ENCODE assay signal across 9 cellular contexts in the genomic region with DNA sequence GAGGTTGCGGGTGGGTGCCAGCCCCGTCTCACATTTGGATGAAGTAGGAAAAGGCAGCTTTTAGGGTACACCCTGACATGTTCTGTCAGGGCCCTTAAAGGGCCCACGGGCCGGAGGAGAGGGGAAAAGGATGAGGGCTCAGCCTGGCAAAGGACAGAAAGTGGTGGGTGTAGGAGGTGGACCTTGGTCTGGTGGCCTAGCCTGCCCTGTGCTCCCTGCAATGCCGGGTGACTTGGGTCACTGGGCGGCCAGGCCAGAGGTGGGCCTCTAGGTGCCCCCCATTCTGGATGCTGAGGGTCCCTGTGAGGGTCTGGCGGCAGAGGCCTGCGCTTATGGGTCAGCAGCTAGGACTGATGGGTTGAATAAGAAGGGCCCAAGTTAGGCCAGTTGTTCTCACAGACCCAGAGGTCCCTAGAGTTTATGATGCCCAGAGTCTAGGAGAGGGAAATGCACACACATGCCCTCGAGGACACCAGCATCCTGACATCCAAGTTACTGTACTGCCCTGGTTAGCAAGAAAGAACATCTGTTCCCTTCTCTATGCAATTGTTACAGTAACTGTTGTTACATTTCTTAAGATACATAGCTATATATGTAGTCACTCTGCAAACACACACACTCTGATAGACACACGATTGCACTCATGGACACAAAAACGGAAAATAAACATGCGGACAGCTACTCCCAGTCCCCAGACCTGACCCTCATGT. TPM values are rescaled to one million over a fixed set of nuclear protein-coding genes. Genes with fewer than 3 reads are reported as not detected.
DNase-seq lines count a peak whose midpoint lies in the region; ATAC-seq and TF ChIP-seq lines count a peak whose summit lies in the region.
"Had no signal": no experiment of that assay in that cellular context is flagged by ENCODE, and none has a peak within 500 bp of the region (broad histone marks: within the 10 kb centered on the region; RNA-seq: fewer than 3 reads in every experiment).

No MANE protein-coding gene starts in this region.

- peaks cover 6% of the 10 kb centered on the region for H3K9me3 Mint-ChIP-seq in nephron progenitor cell

- H3K9me3 ChIP-seq in MM.1S (replicated peaks; ENCODE audit: insufficient read depth, low read length) (no peaks in the 10 kb centered on the region), ectodermal cell (ENCODE audit: control insufficient read depth, low read length) (no peaks in the 10 kb centered on the region)

- no peak for DNase-seq in BJ (ENCODE audit: low read depth)
- DNase-seq in MM.1S = no peak
- no peak for DNase-seq in nephron progenitor cell
- no peak for DNase-seq in NCI-H1048 (lab: John Stamatoyannopoulos, UW)
- no peak for DNase-seq in superior temporal gyrus (ENCODE audit: extremely low spot score)
- DNase-seq in NCI-H2081 treated with DMSO at 0.1 percent for 48 hours (lab: John Stamatoyannopoulos, UW) = no peak
- DNase-seq: NK-92 treated with Interleukin-12 subunit alpha and Interleukin-12 subunit beta, amount 100 ng/mL, for 24 hours had no signal

- H3K79me2 ChIP-seq in MM.1S (ENCODE audit: low read length) = no peaks in the 10 kb centered on the region

- peak overlapping the region; percentile 99 for H3K4me3 Mint-ChIP-seq in nephron progenitor cell

- TF ChIP-seq CTCF in BJ (IDR thresholded peaks at IDR 0.05; ENCODE audit: insufficient read depth, low read depth, low read length) (no peak), MM.1S (IDR thresholded peaks at IDR 0.05; ENCODE audit: low read length) (no peak), nephron progenitor cell (IDR thresholded peaks at IDR 0.05) (no peak)

- H3K4me1 Mint-ChIP-seq in nephron progenitor cell = peaks cover 23% of the 10 kb centered on the region

- H2AFZ ChIP-seq in MM.1S (ENCODE audit: low read length) = peak overlapping the region; percentile 65

- H4K20me1 ChIP-seq in MM.1S (ENCODE audit: insufficient read depth, low read length) = no peaks in the 10 kb centered on the region

- H3K9ac ChIP-seq in MM.1S (ENCODE audit: low read length) = peak overlapping the region; percentile 66

- POLR2A ChIA-PET in BJ (lab: Charles Lee) = interaction anchor here (0.5 to 0.6 kb wide), 2 partner anchors 9 to 55 kb away, joined by 4 read pairs; no protein-coding TSS in a partner anchor

- ATAC-seq in HG03135 (IDR thresholded peaks at IDR 0.05; ENCODE audit: unreplicated experiment) = no peak

- no peaks in the 10 kb centered on the region for H3K9me2 ChIP-seq in MM.1S (replicated peaks; ENCODE audit: insufficient read depth, low read length)

- no peaks in the 10 kb centered on the region for H3K36me3 Mint-ChIP-seq in nephron progenitor cell (ENCODE audit: low read depth)

- WGBS in ectodermal cell, 2 experiments = 70 to 74% methylated on average over 12 of the region's 12 CpGs

- no peak overlapping the region for H3K27ac Mint-ChIP-seq in nephron progenitor cell

- CTCF ChIA-PET in BJ (lab: Yijun Ruan, JAX) = interaction anchor here (1.2 to 2.0 kb wide), 3 partner anchors 14 to 20 kb away, joined by 4 to 12 read pairs (median 7); no protein-coding TSS in a partner anchor

- peaks cover 57% of the 10 kb centered on the region for H3K27me3 Mint-ChIP-seq in nephron progenitor cell (ENCODE audit: low read depth, poor library complexity)

- H3K4me3 ChIP-seq in BJ (ENCODE audit: low read depth, low read length) (peak overlapping the region; percentile 74), MM.1S (ENCODE audit: low read length) (peak overlapping the region; percentile 95), ectodermal cell (ENCODE audit: insufficient read depth, low read depth, low read length) (peak overlapping the region; percentile 87)

- H3F3A ChIP-seq in MM.1S (ENCODE audit: insufficient read depth, low read length) = peaks cover 29% of the 10 kb centered on the region; the same call in 1 of the 2 replicates

- H3K27ac ChIP-seq in MM.1S (ENCODE audit: low read length) = peak overlapping the region; percentile 72; the same call in 1 of the 2 replicates
- no peak overlapping the region for H3K27ac ChIP-seq in ectodermal cell (ENCODE audit: insufficient read depth, low read depth, low read length, poor library complexity, severe bottlenecking)

- no peaks in the 10 kb centered on the region for H3K27me3 ChIP-seq in BJ (ENCODE audit: control insufficient read depth, insufficient read depth, low read length)
- no peaks in the 10 kb centered on the region for H3K27me3 ChIP-seq in MM.1S (replicated peaks; ENCODE audit: insufficient read depth, low read length)
- H3K27me3 ChIP-seq in ectodermal cell (ENCODE audit: control insufficient read depth, insufficient read depth, low read length, poor library complexity, severe bottlenecking) = peaks cover 27% of the 10 kb centered on the region

- H3K4me2 ChIP-seq in MM.1S (ENCODE audit: low read depth, low read length) = peak overlapping the region; percentile 80

- H3K36me3 ChIP-seq in BJ (ENCODE audit: control insufficient read depth, insufficient read depth, low read length) = no peaks in the 10 kb centered on the region; the same call in 1 of the 2 replicates
- H3K36me3 ChIP-seq in MM.1S (replicated peaks; ENCODE audit: insufficient read depth, low read length) = no peaks in the 10 kb centered on the region
- H3K36me3 ChIP-seq in ectodermal cell (ENCODE audit: control insufficient read depth, insufficient read depth, low read length) = no peaks in the 10 kb centered on the region

- H3K4me1 ChIP-seq in MM.1S (ENCODE audit: low read length) (no peaks in the 10 kb centered on the region), ectodermal cell (ENCODE audit: control insufficient read depth, insufficient read depth, low read length) (no peaks in the 10 kb centered on the region)

RNA-seq across cellular contexts. Expression of a gene that starts 12.5 kb away (rescaled TPM):
- polyA plus RNA-seq in BJ (2011; rRNA removed) = 3.2 and 3.9 TPM in 2 replicates
- 0.71 and 0.77 TPM in 2 replicates for polyA minus RNA-seq in BJ (2011; rRNA and poly(A)+ RNA removed)
- polyA plus RNA-seq in ectodermal cell (2013, experiment 1 of 4) = not detected
- polyA plus RNA-seq in ectodermal cell (2013, experiment 2 of 4) = not detected
- polyA plus RNA-seq in ectodermal cell (2013, experiment 3 of 4) = not detected
- not detected for polyA plus RNA-seq in ectodermal cell (2013, experiment 4 of 4)

RNA-seq across cellular contexts. Expression of a gene that starts 30.6 kb away (rescaled TPM):
- polyA plus RNA-seq in BJ (2011; rRNA removed) = 15.2 and 15.9 TPM in 2 replicates
- 5.5 and 8.2 TPM in 2 replicates for polyA minus RNA-seq in BJ (2011; rRNA and poly(A)+ RNA removed)
- polyA plus RNA-seq in ectodermal cell (2013, experiment 1 of 4) = 34.7 TPM
- 33.6 TPM for polyA plus RNA-seq in ectodermal cell (2013, experiment 2 of 4)
- polyA plus RNA-seq in ectodermal cell (2013, experiment 3 of 4) = 24.6 TPM
- polyA plus RNA-seq in ectodermal cell (2013, experiment 4 of 4) = 32.7 TPM

RNA-seq across cellular contexts. Expression of a gene that starts 45.1 kb away (rescaled TPM):
- not detected in 2 replicates for polyA plus RNA-seq in BJ (2011; rRNA removed)
- not detected in 2 replicates for polyA minus RNA-seq in BJ (2011; rRNA and poly(A)+ RNA removed)
- not detected for polyA plus RNA-seq in ectodermal cell (2013, experiment 1 of 4)
- polyA plus RNA-seq in ectodermal cell (2013, experiment 2 of 4) = not detected
- polyA plus RNA-seq in ectodermal cell (2013, experiment 3 of 4) = not detected
- not detected for polyA plus RNA-seq in ectodermal cell (2013, experiment 4 of 4)

RNA-seq across cellular contexts. Expression of a gene that starts 51.2 kb away (rescaled TPM):
- polyA plus RNA-seq in BJ (2011; rRNA removed) = 6,186 and 8,520 TPM in 2 replicates
- polyA minus RNA-seq in BJ (2011; rRNA and poly(A)+ RNA removed) = 5,808 and 12,219 TPM in 2 replicates
- polyA plus RNA-seq in ectodermal cell (2013, experiment 1 of 4) = 2,522 TPM
- polyA plus RNA-seq in ectodermal cell (2013, experiment 2 of 4) = 2,564 TPM
- polyA plus RNA-seq in ectodermal cell (2013, experiment 3 of 4) = 2,558 TPM
- 2,793 TPM for polyA plus RNA-seq in ectodermal cell (2013, experiment 4 of 4)
